18 cellular contexts compared by ENCODE assay signal in genomic region chr2:150997702-150998480, GRCh38.
DNase-seq lines count a peak whose midpoint lies in the region; ATAC-seq, FAIRE-seq and TF ChIP-seq lines count a peak whose summit lies in the region.
"Had no signal": no experiment of that assay in that cellular context is flagged by ENCODE, and none has a peak within 500 bp of the region (broad histone marks: within the 10 kb centered on the region; RNA-seq: fewer than 3 reads in every experiment).

No MANE protein-coding gene starts in this region.

- POLR2A ChIA-PET in endothelial cell of umbilical vein (lab: Charles Lee), result no interaction called here

- no peaks in the 10 kb centered on the region for H3K4me1 ChIP-seq in endothelial cell of umbilical vein (ENCODE audit: control insufficient read depth, extremely low read depth, insufficient read depth, low read length)
- H3K4me1 ChIP-seq in osteoblast (ENCODE audit: insufficient read depth, low read length), result peaks cover 6% of the 10 kb centered on the region
- no peaks in the 10 kb centered on the region for H3K4me1 ChIP-seq in psoas muscle
- peaks cover 0 to 4% (median 0%) of the 10 kb centered on the region in 9 donors for H3K4me1 ChIP-seq in heart right ventricle

- peak; percentile 40 for DNase-seq in DMS 273 treated with DMSO at 0.1 percent for 48 hours (lab: John Stamatoyannopoulos, UW)
- peak; percentile 80 for DNase-seq in LHCN-M2 (ENCODE audit: low read depth)
- DNase-seq in endothelial cell of umbilical vein (ENCODE audit: low read depth, low spot score), result peak; percentile 45
- no peak for DNase-seq in osteoblast (ENCODE audit: insufficient read length, low spot score, missing footprints)
- no peak for DNase-seq in psoas muscle
- DNase-seq in hippocampal formation (lab: John Stamatoyannopoulos, UW), result no peak
- no peak for DNase-seq in heart right ventricle
- DNase-seq: amniotic stem cell; C1 segment of cervical spinal cord; effector CD8-positive, alpha-beta T cell; foreskin melanocyte; H9; left cardiac atrium; NCI-H1436; ovary; SIG-M5; sigmoid colon; substantia nigra had no signal

- H3K9ac ChIP-seq in endothelial cell of umbilical vein (replicated peaks; ENCODE audit: extremely low read depth, insufficient read depth, low read length), result no peak overlapping the region

- H3K4me2 ChIP-seq in endothelial cell of umbilical vein (ENCODE audit: insufficient read depth, low read length) (no peak overlapping the region), osteoblast (ENCODE audit: insufficient read depth, low read length) (peak overlapping the region; percentile 5)

- H3K36me3 ChIP-seq in endothelial cell of umbilical vein (ENCODE audit: control insufficient read depth in 2 of 2, extremely low read depth in 1 of 2, insufficient read depth in 2 of 2, low read length in 2 of 2), result no peaks in the 10 kb centered on the region
- H3K36me3 ChIP-seq in osteoblast (ENCODE audit: insufficient read depth, low read length), result no peaks in the 10 kb centered on the region
- no peaks in the 10 kb centered on the region for H3K36me3 ChIP-seq in psoas muscle (ENCODE audit: insufficient read depth in 1 of 2, low read depth in 1 of 2)
- no peaks in the 10 kb centered on the region for H3K36me3 ChIP-seq in heart right ventricle
- H3K36me3 ChIP-seq: ovary, sigmoid colon had no signal

- TF ChIP-seq CTCF in endothelial cell of umbilical vein (IDR thresholded peaks at IDR 0.05; ENCODE audit: extremely low read depth in 1 of 2, insufficient read depth in 1 of 2, low read depth in 1 of 2, low read length in 2 of 2) (no peak), osteoblast (IDR thresholded peaks at IDR 0.05; ENCODE audit: extremely low read depth, low read depth, low read length) (no peak), psoas muscle (IDR thresholded peaks at IDR 0.05) (no peak), heart right ventricle (IDR thresholded peaks at IDR 0.05) (no peak)

- H3K27ac ChIP-seq in endothelial cell of umbilical vein (ENCODE audit: insufficient read depth, low read depth, low read length) (no peak overlapping the region), osteoblast (ENCODE audit: low read depth, low read length) (no peak overlapping the region), psoas muscle (no peak overlapping the region), heart right ventricle (no peak overlapping the region)
- H3K27ac ChIP-seq: ovary, sigmoid colon had no signal

- no peak for TF ChIP-seq POLR2A in endothelial cell of umbilical vein (IDR thresholded peaks at IDR 0.05; ENCODE audit: low read depth, low read length)

- dilution Hi-C loops in endothelial cell of umbilical vein (cut with MboI; ENCODE audit: extremely low pct_ligation_motif_present, low sequenced_read_pairs), result no loop called here

- ATAC-seq in psoas muscle (no peak), heart right ventricle (no peak)
- ATAC-seq: left cardiac atrium had no signal

- H4K20me1 ChIP-seq in endothelial cell of umbilical vein (replicated peaks; ENCODE audit: control insufficient read depth, extremely low read depth, insufficient read depth, low read length) (no peaks in the 10 kb centered on the region), osteoblast (ENCODE audit: insufficient read depth, low read length) (no peaks in the 10 kb centered on the region)

- CTCF ChIA-PET in endothelial cell of umbilical vein (lab: Charles Lee), result no interaction called here

- H3K27me3 ChIP-seq in endothelial cell of umbilical vein (ENCODE audit: control insufficient read depth in 2 of 2, insufficient read depth in 2 of 2, low read length in 2 of 2) (peaks cover 0 to 3% of the 10 kb centered on the region in 2 experiments), osteoblast (ENCODE audit: insufficient read depth, low read length) (no peaks in the 10 kb centered on the region), psoas muscle (ENCODE audit: insufficient read depth in 3 of 3, low read length in 2 of 3) (no peaks in the 10 kb centered on the region), heart right ventricle (no peaks in the 10 kb centered on the region)
- H3K27me3 ChIP-seq: ovary, sigmoid colon had no signal

- H3K4me3 ChIP-seq in endothelial cell of umbilical vein (replicated peaks in 1 of 3; ENCODE audit: insufficient read depth in 1 of 3, low read depth in 1 of 3, low read length in 3 of 3) (no peak overlapping the region), osteoblast (ENCODE audit: insufficient read depth, low read length) (no peak overlapping the region), psoas muscle (no peak overlapping the region), heart right ventricle (no peak overlapping the region)
- H3K4me3 ChIP-seq: ovary, sigmoid colon had no signal

- intact Hi-C loops in endothelial cell of umbilical vein (cut with micrococcal nuclease), result no loop called here
- intact Hi-C loops in psoas muscle (cut with DNase I), result no loop called here
- intact Hi-C loops in heart right ventricle (cut with DNase I), result no loop called here

- WGBS in psoas muscle, 3 donors, result 25 to 32% (median 30%) methylated on average over 8 of the region's 8 CpGs
- 69 to 72% methylated on average over 8 of the region's 8 CpGs for WGBS in heart right ventricle, 2 donors

- H3K9me1 ChIP-seq in endothelial cell of umbilical vein (replicated peaks; ENCODE audit: control insufficient read depth, extremely low read depth, insufficient read depth, low read length), result no peaks in the 10 kb centered on the region

- H3K9me3 ChIP-seq in endothelial cell of umbilical vein (replicated peaks; ENCODE audit: control insufficient read depth, insufficient read depth, low read length), result no peaks in the 10 kb centered on the region
- H3K9me3 ChIP-seq in osteoblast (ENCODE audit: low read depth, low read length), result no peaks in the 10 kb centered on the region
- no peaks in the 10 kb centered on the region for H3K9me3 ChIP-seq in psoas muscle
- H3K9me3 ChIP-seq in heart right ventricle, result no peaks in the 10 kb centered on the region
- H3K9me3 ChIP-seq: ovary, sigmoid colon had no signal

- no peaks in the 10 kb centered on the region for H3K79me2 ChIP-seq in endothelial cell of umbilical vein (ENCODE audit: control insufficient read depth, insufficient read depth, low read length)
- no peaks in the 10 kb centered on the region for H3K79me2 ChIP-seq in osteoblast (ENCODE audit: insufficient read depth, low read length)

- FAIRE-seq in endothelial cell of umbilical vein (lab: Jason Lieb, UNC), result no peak

- no TSS peak for BruUV-seq in endothelial cell of umbilical vein (replicated peaks; lab: Mats Ljungman, UMichigan)

- no peak overlapping the region for H2AFZ ChIP-seq in endothelial cell of umbilical vein (ENCODE audit: low read depth, low read length)
- H2AFZ ChIP-seq in osteoblast (ENCODE audit: low read length), result peak overlapping the region; percentile 67

TF ChIP-seq in endothelial cell of umbilical vein, 7 proteins besides CTCF, POLR2A, EP300 and RAD21:
- TF ChIP-seq MAX (IDR thresholded peaks at IDR 0.05; ENCODE audit: insufficient read depth, insufficient read length), result no peak
- TF ChIP-seq GATA2 (IDR thresholded peaks at IDR 0.05; ENCODE audit: insufficient read depth, insufficient read length, low read depth, low read length), result no peak
- TF ChIP-seq FOS (IDR thresholded peaks at IDR 0.05; ENCODE audit: borderline replicate concordance, insufficient read depth, low read length), result no peak
- TF ChIP-seq EZH2 (IDR thresholded peaks at IDR 0.05; ENCODE audit: borderline replicate concordance, low read depth, low read length, severe bottlenecking), result no peak
- TF ChIP-seq POLR2AphosphoS5 (IDR thresholded peaks at IDR 0.05; ENCODE audit: insufficient read depth, low read depth, low read length), result no peak
TF ChIP-seq in endothelial cell of umbilical vein: peak in this region for 0.

Comparison
In these comparisons a context has a peak if more than half of its experiments do, and no peak if none do; other contexts are left out.
1. DNase-seq: peak in DMS 273 treated with DMSO at 0.1 percent for 48 hours (single experiment), LHCN-M2 (single experiment) and endothelial cell of umbilical vein (single experiment); none in osteoblast (single experiment), psoas muscle (0 of 2), hippocampal formation (0 of 2) and heart right ventricle (0 of 2).